Comparison of ENCODE assay signal across 34 cellular contexts in the genomic region with DNA sequence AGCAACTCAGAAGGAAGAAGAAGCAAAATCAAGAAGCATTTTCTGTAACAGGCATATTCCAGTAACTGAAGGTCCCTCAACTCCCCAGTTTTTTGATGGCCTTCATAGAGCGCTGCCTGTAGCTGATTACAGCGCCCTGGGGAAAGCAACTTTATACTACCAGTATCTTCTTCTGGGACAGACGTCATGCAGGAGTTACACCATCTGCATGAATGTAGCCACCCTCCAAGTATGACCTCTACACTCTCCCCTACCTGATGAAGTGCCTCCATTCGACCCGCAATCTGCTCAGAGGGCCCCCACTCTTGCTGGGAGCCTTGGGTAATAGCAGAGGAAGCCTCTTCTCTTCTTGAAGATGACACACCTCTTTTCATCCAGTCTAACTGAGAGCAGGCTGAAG. TPM values are rescaled to one million over a fixed set of nuclear protein-coding genes. Genes with fewer than 3 reads are reported as not detected.
"Had no signal": no experiment of that assay in that cellular context is flagged by ENCODE, and none has a peak within 500 bp of the region (broad histone marks: within the 10 kb centered on the region; RNA-seq: fewer than 3 reads in every experiment).

No MANE protein-coding gene starts in this region.

- H3K27me3 ChIP-seq: adrenal gland, ascending aorta, body of pancreas, brain microvascular endothelial cell, breast epithelium, cardiac muscle cell had no signal

- H3K36me3 ChIP-seq: adrenal gland, ascending aorta, brain microvascular endothelial cell, breast epithelium, cardiac muscle cell had no signal

- H3K9me3 ChIP-seq: adrenal gland, body of pancreas, breast epithelium had no signal

- H3K4me3 ChIP-seq: adrenal gland, ascending aorta, body of pancreas, breast epithelium, cardiac muscle cell had no signal

- DNase-seq: activated effector memory CD4-positive, alpha-beta T cell treated with anti-CD3 and anti-CD28 coated beads, Interleukin-2, amount 50 U/mL, for 16 hours; activated effector memory CD4-positive, alpha-beta T cell treated with Interleukin-2 at 50 U/mL for 16 hours; activated gamma-delta T cell; activated gamma-delta T cell treated with Interleukin-2 at 50 U/mL for 16 hours; activated naive CD4-positive, alpha-beta T cell; activated naive CD4-positive, alpha-beta T cell treated with anti-CD3 and anti-CD28 coated beads for 36 hours; activated naive CD4-positive, alpha-beta T cell treated with anti-CD3 and anti-CD28 coated beads, Interleukin-2, amount 10 ng/mL, durations not matched to agents 7 days and 5 days; activated naive CD4-positive, alpha-beta T cell treated with anti-CD3 and anti-CD28 coated beads, Interleukin-2, amount 50 U/mL, for 16 hours; activated naive CD4-positive, alpha-beta T cell treated with Interleukin-2 at 50 U/mL for 16 hours; activated naive CD8-positive, alpha-beta T cell treated with anti-CD3 and anti-CD28 coated beads for 36 hours; activated naive CD8-positive, alpha-beta T cell treated with anti-CD3 and anti-CD28 coated beads, Interleukin-2, amount 10 ng/mL, durations not matched to agents 7 days and 5 days; activated naive CD8-positive, alpha-beta T cell treated with anti-CD3 and anti-CD28 coated beads, Interleukin-2, amount 50 U/mL, for 24 hours; activated T-cell treated with anti-CD3 and anti-CD28 coated beads, Interleukin-2, amount 50 U/mL, for 1 hour; activated T-cell treated with anti-CD3 and anti-CD28 coated beads, Interleukin-2, amount 50 U/mL, for 24 hours; activated T-cell treated with anti-CD3 and anti-CD28 coated beads, Interleukin-2, amount 50 U/mL, for 4 hours; activated T-cell treated with anti-CD3 and anti-CD28 coated beads, Interleukin-2, amount 50 U/mL, for 48 hours; activated T-cell treated with anti-CD3 and anti-CD28 coated beads, Interleukin-2, amount 50 U/mL, for 72 hours; adrenal gland; amniotic stem cell; amygdala; anterior cingulate cortex; aorta; body of pancreas; brain microvascular endothelial cell; caudate nucleus; central memory CD4-positive, alpha-beta T cell; cerebellar nuclear complex had no signal

- H3K4me1 ChIP-seq: adrenal gland, ascending aorta, body of pancreas, breast epithelium had no signal

- H3K27ac ChIP-seq: adrenal gland, ascending aorta, body of pancreas, brain microvascular endothelial cell, breast epithelium, cardiac muscle cell had no signal

RNA-seq across cellular contexts. Expression of gene SH3TC2, which starts 21.0 kb away (rescaled TPM):
- total RNA-seq: activated naive CD4-positive, alpha-beta T cell treated with anti-CD3 and anti-CD28 coated beads for 36 hours; activated naive CD4-positive, alpha-beta T cell treated with anti-CD3 and anti-CD28 coated beads, Interleukin-2, amount 50 U/mL, for 72 hours; activated naive CD8-positive, alpha-beta T cell treated with anti-CD3 and anti-CD28 coated beads for 36 hours; activated naive CD8-positive, alpha-beta T cell treated with anti-CD3 and anti-CD28 coated beads, Interleukin-2, amount 10 ng/mL, durations not matched to agents 7 days and 5 days; activated T-cell treated with anti-CD3 and anti-CD28 coated beads, Interleukin-2, amount 50 U/mL, for 4 hours; activated T-helper 1 cell treated with anti-CD3 and anti-CD28 coated beads, Interleukin-12 subunit alpha, Interleukin-12 subunit beta, Interleukin-2, Interleukin-4 antibody, amounts not matched to agents 30 ng/mL and 10 ng/mL and 1 ng/mL, durations not matched to agents 14 hours and 24 hours and 36 hours; activated T-helper 17 cell treated with anti-CD3 and anti-CD28 coated beads, Interleukin-2, amount 50 U/mL, for 72 hours; activated T-helper 2 cell treated with anti-CD3 and anti-CD28 coated beads, Interferon-gamma antibody, Interleukin-2, Interleukin-4, amounts not matched to agents 10 μg/mL and 5 μg/mL and 100 μg/mL, durations not matched to agents 14 hours and 24 hours and 36 hours had no signal
- polyA plus RNA-seq: aorta had no signal

RNA-seq across cellular contexts. Expression of gene ABLIM3, which starts 57.4 kb away (rescaled TPM):
- total RNA-seq: activated naive CD4-positive, alpha-beta T cell treated with anti-CD3 and anti-CD28 coated beads for 36 hours; activated naive CD8-positive, alpha-beta T cell treated with anti-CD3 and anti-CD28 coated beads for 36 hours; activated naive CD8-positive, alpha-beta T cell treated with anti-CD3 and anti-CD28 coated beads, Interleukin-2, amount 10 ng/mL, durations not matched to agents 7 days and 5 days; activated T-helper 1 cell treated with anti-CD3 and anti-CD28 coated beads, Interleukin-12 subunit alpha, Interleukin-12 subunit beta, Interleukin-2, Interleukin-4 antibody, amounts not matched to agents 30 ng/mL and 10 ng/mL and 1 ng/mL, durations not matched to agents 14 hours and 24 hours and 36 hours; activated T-helper 2 cell treated with anti-CD3 and anti-CD28 coated beads, Interferon-gamma antibody, Interleukin-2, Interleukin-4, amounts not matched to agents 10 μg/mL and 5 μg/mL and 100 μg/mL, durations not matched to agents 14 hours and 24 hours and 36 hours had no signal
